9 cellular contexts compared by ENCODE assay signal in genomic region chr12:96989916-96990315, GRCh38.
DNase-seq lines count a peak whose midpoint lies in the region; ATAC-seq and TF ChIP-seq lines count a peak whose summit lies in the region.
"Had no signal": no experiment of that assay in that cellular context is flagged by ENCODE, and none has a peak within 500 bp of the region (broad histone marks: within the 10 kb centered on the region; RNA-seq: fewer than 3 reads in every experiment).

No MANE protein-coding gene starts in this region.

- no peak overlapping the region for H3K4me3 Mint-ChIP-seq in activated CD4-positive, alpha-beta memory T cell treated with anti-CD3 and anti-CD28 coated beads for 36 hours
- no peak overlapping the region for H3K4me3 Mint-ChIP-seq in activated CD4-positive, alpha-beta memory T cell treated with anti-CD3 and anti-CD28 coated beads, Interleukin-2, amount 10 ng/mL, durations not matched to agents 7 days and 5 days
- H3K4me3 Mint-ChIP-seq in activated naive CD8-positive, alpha-beta T cell treated with anti-CD3 and anti-CD28 coated beads for 36 hours, result no peak overlapping the region
- H3K4me3 Mint-ChIP-seq in T-cell, result no peak overlapping the region

- CTCF ChIA-PET in activated CD4-positive, alpha-beta memory T cell treated with anti-CD3 and anti-CD28 coated beads for 36 hours (lab: Charles Lee), result no interaction called here
- CTCF ChIA-PET in activated CD4-positive, alpha-beta memory T cell treated with anti-CD3 and anti-CD28 coated beads, Interleukin-2, amount 10 ng/mL, durations not matched to agents 7 days and 5 days (lab: Charles Lee), result interaction anchor here (1.3 kb wide), 1 partner anchor 413 kb away, joined by 4 read pairs; no protein-coding TSS in a partner anchor
- CTCF ChIA-PET in T-cell (lab: Charles Lee), result no interaction called here

- no peak overlapping the region for H3K27ac Mint-ChIP-seq in activated CD4-positive, alpha-beta memory T cell treated with anti-CD3 and anti-CD28 coated beads for 36 hours
- no peak overlapping the region for H3K27ac Mint-ChIP-seq in activated CD4-positive, alpha-beta memory T cell treated with anti-CD3 and anti-CD28 coated beads, Interleukin-2, amount 10 ng/mL, durations not matched to agents 7 days and 5 days
- no peak overlapping the region for H3K27ac Mint-ChIP-seq in activated naive CD8-positive, alpha-beta T cell treated with anti-CD3 and anti-CD28 coated beads for 36 hours
- H3K27ac Mint-ChIP-seq in T-cell, result no peak overlapping the region

- POLR2A ChIA-PET in activated CD4-positive, alpha-beta memory T cell treated with anti-CD3 and anti-CD28 coated beads for 36 hours (lab: Charles Lee), result no interaction called here
- POLR2A ChIA-PET in activated CD4-positive, alpha-beta memory T cell treated with anti-CD3 and anti-CD28 coated beads, Interleukin-2, amount 10 ng/mL, durations not matched to agents 7 days and 5 days (lab: Charles Lee), result no interaction called here
- POLR2A ChIA-PET in T-cell (lab: Charles Lee), result no interaction called here

- no peak for TF ChIP-seq CTCF in choroid plexus epithelial cell (conservative IDR thresholded peaks at IDR 0.05; ENCODE audit: low read depth, low read length)

- no peak for ATAC-seq in GM18858 (IDR thresholded peaks at IDR 0.05; ENCODE audit: unreplicated experiment)
- no peak for ATAC-seq in T-cell (replicated peaks in 1 of 4)

- DNase-seq in activated CD4-positive, alpha-beta memory T cell treated with anti-CD3 and anti-CD28 coated beads for 36 hours, result peak; percentile 12
- no peak for DNase-seq in activated CD4-positive, alpha-beta memory T cell treated with anti-CD3 and anti-CD28 coated beads, Interleukin-2, amount 10 ng/mL, durations not matched to agents 7 days and 5 days
- peak; percentile 40 for DNase-seq in NCI-H2107 treated with DMSO at 0.1 percent for 48 hours (lab: John Stamatoyannopoulos, UW; ENCODE audit: unreplicated experiment)
- DNase-seq in choroid plexus epithelial cell (ENCODE audit: low read depth), result peak; percentile 8
- peak; percentile 25 for DNase-seq in stimulated activated CD8-positive, alpha-beta memory T cell treated with anti-CD3 and anti-CD28 coated beads, Interleukin-4, amount 100 ng/mL, for 48 hours
- DNase-seq in activated naive CD8-positive, alpha-beta T cell treated with anti-CD3 and anti-CD28 coated beads for 36 hours, result no peak
- DNase-seq in T-cell, result no peak
- DNase-seq: caudate nucleus had no signal

- no peaks in the 10 kb centered on the region for H3K9me3 Mint-ChIP-seq in activated CD4-positive, alpha-beta memory T cell treated with anti-CD3 and anti-CD28 coated beads for 36 hours
- no peaks in the 10 kb centered on the region for H3K9me3 Mint-ChIP-seq in activated CD4-positive, alpha-beta memory T cell treated with anti-CD3 and anti-CD28 coated beads, Interleukin-2, amount 10 ng/mL, durations not matched to agents 7 days and 5 days
- no peaks in the 10 kb centered on the region for H3K9me3 Mint-ChIP-seq in activated naive CD8-positive, alpha-beta T cell treated with anti-CD3 and anti-CD28 coated beads for 36 hours
- H3K9me3 Mint-ChIP-seq in T-cell, result no peaks in the 10 kb centered on the region

- no peak overlapping the region for H3K4me3 ChIP-seq in choroid plexus epithelial cell (ENCODE audit: low read depth, low read length)

- intact Hi-C loops in activated CD4-positive, alpha-beta memory T cell treated with anti-CD3 and anti-CD28 coated beads for 36 hours (cut with micrococcal nuclease), result loop anchor here (5.0 kb wide), 1 partner anchor 273 kb away; no protein-coding TSS in a partner anchor

- no peaks in the 10 kb centered on the region for H3K36me3 Mint-ChIP-seq in activated CD4-positive, alpha-beta memory T cell treated with anti-CD3 and anti-CD28 coated beads for 36 hours
- no peaks in the 10 kb centered on the region for H3K36me3 Mint-ChIP-seq in activated CD4-positive, alpha-beta memory T cell treated with anti-CD3 and anti-CD28 coated beads, Interleukin-2, amount 10 ng/mL, durations not matched to agents 7 days and 5 days (ENCODE audit: low read depth)
- H3K36me3 Mint-ChIP-seq in activated naive CD8-positive, alpha-beta T cell treated with anti-CD3 and anti-CD28 coated beads for 36 hours, result no peaks in the 10 kb centered on the region
- H3K36me3 Mint-ChIP-seq in T-cell, result no peaks in the 10 kb centered on the region

- peaks cover 10% of the 10 kb centered on the region for H3K27me3 Mint-ChIP-seq in activated CD4-positive, alpha-beta memory T cell treated with anti-CD3 and anti-CD28 coated beads for 36 hours
- H3K27me3 Mint-ChIP-seq in activated CD4-positive, alpha-beta memory T cell treated with anti-CD3 and anti-CD28 coated beads, Interleukin-2, amount 10 ng/mL, durations not matched to agents 7 days and 5 days, result peaks cover 35% of the 10 kb centered on the region
- peaks cover 41% of the 10 kb centered on the region for H3K27me3 Mint-ChIP-seq in activated naive CD8-positive, alpha-beta T cell treated with anti-CD3 and anti-CD28 coated beads for 36 hours
- peaks cover 23 to 30% of the 10 kb centered on the region in 2 donors for H3K27me3 Mint-ChIP-seq in T-cell

- peaks cover 6% of the 10 kb centered on the region for H3K4me1 Mint-ChIP-seq in activated CD4-positive, alpha-beta memory T cell treated with anti-CD3 and anti-CD28 coated beads for 36 hours (ENCODE audit: low read depth)
- H3K4me1 Mint-ChIP-seq in activated CD4-positive, alpha-beta memory T cell treated with anti-CD3 and anti-CD28 coated beads, Interleukin-2, amount 10 ng/mL, durations not matched to agents 7 days and 5 days, result peaks cover 4% of the 10 kb centered on the region
- H3K4me1 Mint-ChIP-seq in activated naive CD8-positive, alpha-beta T cell treated with anti-CD3 and anti-CD28 coated beads for 36 hours, result peaks cover 4% of the 10 kb centered on the region
- peaks cover 6 to 11% (median 9%) of the 10 kb centered on the region in 3 donors for H3K4me1 Mint-ChIP-seq in T-cell

Comparison
In these comparisons a context has a peak if more than half of its experiments do, and no peak if none do; other contexts are left out.
1. DNase-seq: peak in activated CD4-positive, alpha-beta memory T cell treated with anti-CD3 and anti-CD28 coated beads for 36 hours (single experiment), NCI-H2107 treated with DMSO at 0.1 percent for 48 hours (single experiment), choroid plexus epithelial cell (single experiment) and stimulated activated CD8-positive, alpha-beta memory T cell treated with anti-CD3 and anti-CD28 coated beads, Interleukin-4, amount 100 ng/mL, for 48 hours (single experiment); none in activated CD4-positive, alpha-beta memory T cell treated with anti-CD3 and anti-CD28 coated beads, Interleukin-2, amount 10 ng/mL, durations not matched to agents 7 days and 5 days (single experiment), activated naive CD8-positive, alpha-beta T cell treated with anti-CD3 and anti-CD28 coated beads for 36 hours (single experiment) and T-cell (0 of 34).